ENCODE assay signal across 8 cellular contexts in genomic region chrX:56564921-56565861, GRCh38. TPM values are rescaled to one million over a fixed set of nuclear protein-coding genes. Genes with fewer than 3 reads are reported as not detected.
DNase-seq lines count a peak whose midpoint lies in the region; ATAC-seq, FAIRE-seq and TF ChIP-seq lines count a peak whose summit lies in the region.

No MANE protein-coding gene starts in this region.

- no peak for ATAC-seq in HG02970 (IDR thresholded peaks at IDR 0.05; ENCODE audit: low FRiP score, unreplicated experiment)

- H3K27me3 ChIP-seq in MM.1S (replicated peaks; ENCODE audit: insufficient read depth, low read length) (no peaks in the 10 kb centered on the region), bronchial epithelial cell (ENCODE audit: control insufficient read depth, insufficient read depth, low read length) (no peaks in the 10 kb centered on the region), mononuclear cell (ENCODE audit: insufficient read depth, low read length) (no peaks in the 10 kb centered on the region), thymus (ENCODE audit: control insufficient read depth, insufficient read depth) (no peaks in the 10 kb centered on the region)

- peaks cover 3% of the 10 kb centered on the region; the same call in 1 of the 2 replicates for H4K20me1 ChIP-seq in MM.1S (ENCODE audit: insufficient read depth, low read length)

- no peak for FAIRE-seq in bronchial epithelial cell (lab: Jason Lieb, UNC)
- FAIRE-seq in HTR-8/SVneo (lab: Jason Lieb, UNC), result no peak

- peak; percentile 9 for DNase-seq in MM.1S
- no peak for DNase-seq in bronchial epithelial cell (ENCODE audit: low read depth)
- no peak for DNase-seq in T1000 (lab: John Stamatoyannopoulos, UW)
- DNase-seq in HTR-8/SVneo (ENCODE audit: insufficient read length, low spot score), result no peak

- H3K9me3 ChIP-seq in MM.1S (replicated peaks; ENCODE audit: insufficient read depth, low read length) (no peaks in the 10 kb centered on the region), mononuclear cell (ENCODE audit: low read depth, low read length) (no peaks in the 10 kb centered on the region), thymus (ENCODE audit: control insufficient read depth) (no peaks in the 10 kb centered on the region)

- H3K36me3 ChIP-seq in MM.1S (replicated peaks; ENCODE audit: insufficient read depth, low read length) (no peaks in the 10 kb centered on the region), bronchial epithelial cell (ENCODE audit: control insufficient read depth, insufficient read depth, low read length) (peaks cover 2% of the 10 kb centered on the region), thymus (ENCODE audit: control insufficient read depth, insufficient read depth) (peaks cover 6% of the 10 kb centered on the region)

- peak overlapping the region; percentile 87; the same call in 1 of the 2 replicates for H3K9ac ChIP-seq in MM.1S (ENCODE audit: low read length)

- TF ChIP-seq CTCF in GM12875 (IDR thresholded peaks at IDR 0.05; ENCODE audit: borderline replicate concordance, insufficient read depth, low read depth, low read length) (no peak), MM.1S (IDR thresholded peaks at IDR 0.05; ENCODE audit: low read length) (no peak), bronchial epithelial cell (IDR thresholded peaks at IDR 0.05; ENCODE audit: insufficient read depth, low read length, severe bottlenecking) (no peak)

- H3K79me2 ChIP-seq in MM.1S (ENCODE audit: low read length), result peaks cover 61% of the 10 kb centered on the region

- no peaks in the 10 kb centered on the region for H3K9me2 ChIP-seq in MM.1S (replicated peaks; ENCODE audit: insufficient read depth, low read length)

- H3K4me2 ChIP-seq in MM.1S (ENCODE audit: low read depth, low read length), result peak overlapping the region; percentile 55

- H2AFZ ChIP-seq in MM.1S (ENCODE audit: low read length), result no peak overlapping the region

- H3K4me3 ChIP-seq in GM12875 (ENCODE audit: low read depth, low read length), result peak overlapping the region; percentile 82
- peak overlapping the region; percentile 89 for H3K4me3 ChIP-seq in MM.1S (ENCODE audit: low read length)
- H3K4me3 ChIP-seq in bronchial epithelial cell (ENCODE audit: low read depth, low read length), result peak overlapping the region; percentile 63
- H3K4me3 ChIP-seq in mononuclear cell (ENCODE audit: low read length), result peak overlapping the region; percentile 81
- H3K4me3 ChIP-seq in thymus (ENCODE audit: low read length), result peak overlapping the region; percentile 73

- WGBS in thymus, result 19% methylated on average over 20 of the region's 20 CpGs

- H3K27ac ChIP-seq in MM.1S (ENCODE audit: low read length) (peak overlapping the region; percentile 89; the same call in 1 of the 2 replicates), thymus (ENCODE audit: low read depth) (peak overlapping the region; percentile 42)

- H3F3A ChIP-seq in MM.1S (ENCODE audit: insufficient read depth, low read length), result 0 out of 2 replicates have a peak, but pooled peaks cover 12% of the 10 kb centered on the region

- H3K4me1 ChIP-seq in MM.1S (ENCODE audit: low read length) (0 out of 2 replicates have a peak, but pooled peaks cover 4% of the 10 kb centered on the region), mononuclear cell (ENCODE audit: insufficient read depth, low read length) (peaks cover 25% of the 10 kb centered on the region), thymus (ENCODE audit: control insufficient read depth, insufficient read depth, low read length) (no peaks in the 10 kb centered on the region)

RNA-seq across cellular contexts. Expression of gene UBQLN2, which starts 1.8 kb away (rescaled TPM):
- total RNA-seq in bronchial epithelial cell (4.2 and 5.8 TPM in 2 replicates), mononuclear cell (20.7 TPM)
- polyA plus RNA-seq in thymus, result 21.2 TPM
